8 cellular contexts compared by ENCODE assay signal in the genomic region with DNA sequence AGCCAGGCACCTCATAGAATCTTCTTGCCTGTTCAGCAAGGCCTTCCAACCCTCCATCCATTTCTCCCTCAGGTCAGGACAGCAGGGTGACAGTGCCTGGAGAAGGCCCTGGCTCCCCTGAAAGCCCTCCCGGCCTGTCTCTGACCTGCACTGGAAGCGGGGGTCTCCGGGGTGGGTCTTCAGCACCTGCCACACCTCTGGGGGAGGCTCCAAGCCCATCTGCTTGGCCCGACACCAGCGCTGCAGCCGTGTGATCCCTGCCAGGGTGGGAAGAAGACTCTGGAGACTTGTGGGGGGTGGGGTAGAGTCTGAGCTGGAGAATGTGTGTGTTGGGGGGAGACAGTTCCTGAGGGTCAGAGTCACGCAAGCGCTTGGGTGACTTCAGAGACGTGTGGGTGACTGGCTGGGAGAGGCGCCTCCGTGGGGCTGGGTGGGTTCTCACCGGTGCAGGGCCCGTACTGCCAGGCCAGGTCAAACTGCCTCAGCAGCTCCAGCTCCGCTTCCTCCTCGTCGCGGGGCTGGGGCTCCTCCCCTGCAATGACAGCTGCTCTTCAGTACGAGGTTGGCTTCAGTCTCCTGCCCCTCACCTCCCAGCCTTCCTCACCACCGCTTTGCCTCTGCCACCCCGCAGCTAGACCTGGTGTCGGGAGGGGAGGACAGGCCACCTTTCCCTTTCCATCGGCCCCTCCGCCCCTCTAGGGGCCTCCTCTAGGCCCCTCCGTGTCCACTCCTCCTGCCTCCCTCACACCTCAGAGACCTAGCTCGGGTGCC. TPM values are rescaled to one million over a fixed set of nuclear protein-coding genes. Genes with fewer than 3 reads are reported as not detected.
DNase-seq lines count a peak whose midpoint lies in the region; ATAC-seq and TF ChIP-seq lines count a peak whose summit lies in the region.

No MANE protein-coding gene starts in this region.

- no peaks in the 10 kb centered on the region for H3K9me3 ChIP-seq in iPS-18a (ENCODE audit: control insufficient read depth, low read depth, low read length)

- H3K4me3 Mint-ChIP-seq in HFFc6: peak overlapping the region; percentile 98
- H3K4me3 Mint-ChIP-seq in stimulated activated naive B cell treated with anti-CD40 and anti-IgM and Interleukin-4, amounts not matched to agents 10 μg/mL and 1 μg/mL and 100 μg/mL, for 72 hours: peak overlapping the region; percentile 88 to 96

- H3K36me3 Mint-ChIP-seq in HFFc6 (ENCODE audit: low read depth): no peaks in the 10 kb centered on the region
- H3K36me3 Mint-ChIP-seq in stimulated activated naive B cell treated with anti-CD40 and anti-IgM and Interleukin-4, amounts not matched to agents 10 μg/mL and 1 μg/mL and 100 μg/mL, for 72 hours: peaks cover 15 to 24% of the 10 kb centered on the region in 2 donors

- DNase-seq in NCI-H2107 (lab: John Stamatoyannopoulos, UW) (peak; percentile 32), NCI-H2107 treated with DMSO at 0.1 percent for 48 hours (lab: John Stamatoyannopoulos, UW; ENCODE audit: unreplicated experiment) (no peak), HFFc6 (no peak), NCI-H510A (lab: John Stamatoyannopoulos, UW) (peak; percentile 88), occipital lobe (lab: John Stamatoyannopoulos, UW) (no peak)
- DNase-seq in stimulated activated naive B cell treated with anti-CD40 and anti-IgM and Interleukin-4, amounts not matched to agents 10 μg/mL and 1 μg/mL and 100 μg/mL, for 72 hours: no peak

- no peak for TF ChIP-seq CTCF in HFFc6 (IDR thresholded peaks at IDR 0.05)

- peak overlapping the region; percentile 63 for H3K9ac ChIP-seq in iPS-18a (ENCODE audit: low read length)

- no peaks in the 10 kb centered on the region for H3K9me3 Mint-ChIP-seq in HFFc6
- no peaks in the 10 kb centered on the region for H3K9me3 Mint-ChIP-seq in stimulated activated naive B cell treated with anti-CD40 and anti-IgM and Interleukin-4, amounts not matched to agents 10 μg/mL and 1 μg/mL and 100 μg/mL, for 72 hours

- ATAC-seq in stimulated activated naive B cell treated with anti-CD40 and anti-IgM and Interleukin-4, amounts not matched to agents 10 μg/mL and 1 μg/mL and 100 μg/mL, for 72 hours (replicated peaks): peak; percentile 41 to 45

- H3K36me3 ChIP-seq in iPS-18a (ENCODE audit: control insufficient read depth, low read depth, low read length): no peaks in the 10 kb centered on the region

- H3K4me1 Mint-ChIP-seq in HFFc6 (ENCODE audit: low read depth): peaks cover 71% of the 10 kb centered on the region
- peaks cover 78 to 81% of the 10 kb centered on the region in 2 donors for H3K4me1 Mint-ChIP-seq in stimulated activated naive B cell treated with anti-CD40 and anti-IgM and Interleukin-4, amounts not matched to agents 10 μg/mL and 1 μg/mL and 100 μg/mL, for 72 hours

- WGBS in adipose tissue, 3 donors: 10 to 14% (median 13%) methylated on average over 24 to 25 of the region's 25 CpGs

- H3K4me1 ChIP-seq in iPS-18a (ENCODE audit: control insufficient read depth, low read depth, low read length): peaks cover 16% of the 10 kb centered on the region

- H3K27ac Mint-ChIP-seq in HFFc6: peak overlapping the region; percentile 100
- H3K27ac Mint-ChIP-seq in stimulated activated naive B cell treated with anti-CD40 and anti-IgM and Interleukin-4, amounts not matched to agents 10 μg/mL and 1 μg/mL and 100 μg/mL, for 72 hours: peak overlapping the region; percentile 99

- peak overlapping the region; percentile 81 for H3K4me3 ChIP-seq in iPS-18a (ENCODE audit: low read length)

- H3K27me3 Mint-ChIP-seq in HFFc6 (ENCODE audit: insufficient read depth): peaks cover 5% of the 10 kb centered on the region
- H3K27me3 Mint-ChIP-seq in stimulated activated naive B cell treated with anti-CD40 and anti-IgM and Interleukin-4, amounts not matched to agents 10 μg/mL and 1 μg/mL and 100 μg/mL, for 72 hours: no peaks in the 10 kb centered on the region

- no peaks in the 10 kb centered on the region for H3K27me3 ChIP-seq in iPS-18a (ENCODE audit: control insufficient read depth, insufficient read depth, low read length)

- peak overlapping the region; percentile 99 for H3K27ac ChIP-seq in adipose tissue (ENCODE audit: low read depth, low read length)
- peak overlapping the region; percentile 66 for H3K27ac ChIP-seq in iPS-18a (ENCODE audit: low read length)

RNA-seq across cellular contexts. Expression of a gene that starts 0.6 kb away (rescaled TPM):
- 10 to 100 TPM; 69.1 to 80.7 (median 70.9) TPM for total RNA-seq in HFFc6 (2021; fragmentation: NEBNext Ultra II Directional; extraction: Animal tissue kit (Norgen Biotek cat#: 25700))
- 100 to 1,000 TPM; 116 to 188 (median 169) TPM for polyA plus RNA-seq in adipose tissue
- total RNA-seq in occipital lobe: 3.6 TPM

RNA-seq across cellular contexts. Expression of a gene that starts 20.7 kb away (rescaled TPM):
- 10 to 100 TPM in 4 of 6 experiments, 1 to 10 TPM in 2; 8.9 to 12.8 (median 10.5) TPM for total RNA-seq in HFFc6 (2021; fragmentation: NEBNext Ultra II Directional; extraction: Animal tissue kit (Norgen Biotek cat#: 25700))
- 10 to 100 TPM in 1 of 3 donors, 1 to 10 TPM in 2; 2.7 to 17.4 (median 9.9) TPM for polyA plus RNA-seq in adipose tissue
- not detected for total RNA-seq in occipital lobe

RNA-seq across cellular contexts. Expression of a gene that starts 39.1 kb away (rescaled TPM):
- 10 to 100 TPM in 1 of 6 experiments, 1 to 10 TPM in 5; 7.6 to 10.3 (median 8.8) TPM for total RNA-seq in HFFc6 (2021; fragmentation: NEBNext Ultra II Directional; extraction: Animal tissue kit (Norgen Biotek cat#: 25700))
- polyA plus RNA-seq in adipose tissue: 10 to 100 TPM in 2 of 3 donors, 1 to 10 TPM in 1; 9.8 to 15.3 (median 10.2) TPM
- 14.0 TPM for total RNA-seq in occipital lobe

RNA-seq across cellular contexts. Expression of a gene that starts 48.9 kb away (rescaled TPM):
- total RNA-seq in HFFc6 (2021; fragmentation: NEBNext Ultra II Directional; extraction: Animal tissue kit (Norgen Biotek cat#: 25700)): 100 to 1,000 TPM; 162 to 191 (median 180) TPM
- 10 to 100 TPM; 82.3 to 97.8 (median 93.6) TPM for polyA plus RNA-seq in adipose tissue
- 53.5 TPM for total RNA-seq in occipital lobe

RNA-seq across cellular contexts. Expression of a gene that starts 49.4 kb away (rescaled TPM):
- 10 to 100 TPM; 17.0 to 28.7 (median 22.6) TPM for total RNA-seq in HFFc6 (2021; fragmentation: NEBNext Ultra II Directional; extraction: Animal tissue kit (Norgen Biotek cat#: 25700))
- 10 to 100 TPM; 12.3 to 14.8 (median 13.0) TPM for polyA plus RNA-seq in adipose tissue
- total RNA-seq in occipital lobe: 2.0 TPM

Comparison
In these comparisons a context has a peak if more than half of its experiments do, and no peak if none do; other contexts are left out.
1. DNase-seq: peak in NCI-H2107 (single experiment) and NCI-H510A (single experiment); none in NCI-H2107 treated with DMSO at 0.1 percent for 48 hours (single experiment), HFFc6 (single experiment), stimulated activated naive B cell treated with anti-CD40 and anti-IgM and Interleukin-4, amounts not matched to agents 10 μg/mL and 1 μg/mL and 100 μg/mL, for 72 hours (single experiment) and occipital lobe (single experiment).
2. RNA of a gene that starts 0.6 kb away (total RNA-seq): 69.1 to 80.7 TPM in HFFc6; 3.6 TPM in occipital lobe (single experiment); every median in the first group is over 10 times any median in the second.